Comparison of ENCODE assay signal across 2 cellular contexts in the genomic region with DNA sequence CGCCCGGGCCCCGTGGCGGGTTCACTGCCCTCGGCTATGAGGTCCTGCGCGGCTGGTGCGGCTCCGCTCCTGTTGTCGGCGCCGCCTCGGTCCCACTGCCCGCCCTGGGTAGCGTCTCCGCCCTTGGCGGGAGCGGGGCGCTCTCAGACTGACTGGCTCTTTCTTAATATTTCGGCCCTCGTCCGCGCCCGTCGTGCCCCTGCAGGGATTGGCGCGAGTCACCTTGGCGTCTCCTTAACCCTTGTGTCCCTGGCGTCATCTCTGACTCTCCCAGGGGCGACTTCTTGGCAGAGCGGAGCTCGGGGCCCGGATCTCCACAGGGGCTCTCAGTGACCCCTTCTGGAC.
TF ChIP-seq lines count a peak whose summit lies in the region.

No MANE protein-coding gene starts in this region.

TF ChIP-seq in A549, 52 proteins besides CTCF, POLR2A, EP300 and RAD21 (continued from another document):
- TF ChIP-seq, protein P1, sequence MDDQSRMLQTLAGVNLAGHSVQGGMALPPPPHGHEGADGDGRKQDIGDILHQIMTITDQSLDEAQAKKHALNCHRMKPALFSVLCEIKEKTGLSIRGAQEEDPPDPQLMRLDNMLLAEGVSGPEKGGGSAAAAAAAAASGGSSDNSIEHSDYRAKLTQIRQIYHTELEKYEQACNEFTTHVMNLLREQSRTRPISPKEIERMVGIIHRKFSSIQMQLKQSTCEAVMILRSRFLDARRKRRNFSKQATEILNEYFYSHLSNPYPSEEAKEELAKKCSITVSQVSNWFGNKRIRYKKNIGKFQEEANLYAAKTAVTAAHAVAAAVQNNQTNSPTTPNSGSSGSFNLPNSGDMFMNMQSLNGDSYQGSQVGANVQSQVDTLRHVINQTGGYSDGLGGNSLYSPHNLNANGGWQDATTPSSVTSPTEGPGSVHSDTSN (IDR thresholded peaks at IDR 0.05): no peak
- TF ChIP-seq PHF8 (IDR thresholded peaks at IDR 0.05; ENCODE audit: borderline replicate concordance, low read depth): no peak

TF ChIP-seq in HCT116, 20 proteins besides CTCF, POLR2A, EP300 and RAD21 (continued from another document):
- TF ChIP-seq ELF1 (IDR thresholded peaks at IDR 0.05; ENCODE audit: borderline replicate concordance, low read depth) (no peak), SIN3A (IDR thresholded peaks at IDR 0.05; ENCODE audit: low read depth) (no peak), POLR2AphosphoS5 (IDR thresholded peaks at IDR 0.05; ENCODE audit: low read depth, low read length) (no peak), ZNF274 (IDR thresholded peaks at IDR 0.05; ENCODE audit: low read depth, low read length) (no peak), MAX (IDR thresholded peaks at IDR 0.05) (no peak), CBX3 (IDR thresholded peaks at IDR 0.05; ENCODE audit: low read depth) (no peak), EZH2phosphoT487 (IDR thresholded peaks at IDR 0.05; ENCODE audit: borderline replicate concordance) (no peak)
- TF ChIP-seq, protein P2, sequence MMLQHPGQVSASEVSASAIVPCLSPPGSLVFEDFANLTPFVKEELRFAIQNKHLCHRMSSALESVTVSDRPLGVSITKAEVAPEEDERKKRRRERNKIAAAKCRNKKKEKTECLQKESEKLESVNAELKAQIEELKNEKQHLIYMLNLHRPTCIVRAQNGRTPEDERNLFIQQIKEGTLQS (IDR thresholded peaks at IDR 0.05): no peak
